ENCODE assay signal across 12 cellular contexts in the genomic region with DNA sequence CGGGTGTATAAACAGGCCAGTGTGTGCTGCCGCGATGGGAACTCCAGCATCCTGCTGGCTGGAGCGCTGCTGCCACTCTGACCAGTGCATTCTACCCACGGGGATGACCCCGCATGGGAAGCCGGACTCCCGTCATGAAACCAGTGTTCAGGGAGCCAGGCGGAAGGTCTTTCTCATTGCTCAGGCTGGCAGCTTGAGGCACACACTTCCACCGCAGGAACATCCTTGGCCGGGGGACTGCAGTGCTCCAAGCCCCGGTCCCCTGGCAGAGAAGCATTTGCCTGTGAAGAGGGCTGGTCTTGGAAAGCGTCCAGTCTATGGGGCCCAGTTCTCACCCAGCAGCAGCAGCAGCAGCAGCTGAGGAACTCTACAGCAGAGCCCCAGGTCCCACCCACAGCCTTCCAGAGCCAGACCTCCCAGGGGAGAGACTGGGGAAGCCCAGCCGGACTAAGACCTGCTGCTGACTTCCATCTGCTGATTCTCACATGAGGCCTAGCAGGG.
DNase-seq lines count a peak whose midpoint lies in the region; ATAC-seq, FAIRE-seq and TF ChIP-seq lines count a peak whose summit lies in the region.
"Had no signal": no experiment of that assay in that cellular context is flagged by ENCODE, and none has a peak within 500 bp of the region (broad histone marks: within the 10 kb centered on the region; RNA-seq: fewer than 3 reads in every experiment).

No MANE protein-coding gene starts in this region.

- peaks cover 54% of the 10 kb centered on the region for H3K4me1 Mint-ChIP-seq in neural progenitor cell
- H3K4me1 Mint-ChIP-seq: activated CD4-positive, alpha-beta T cell treated with anti-CD3 and anti-CD28 coated beads, Interleukin-2, amount 10 ng/mL, durations not matched to agents 24 days and 14 days had no signal

- peak; percentile 49 for DNase-seq in D721Med (ENCODE audit: insufficient read length, low spot score)
- DNase-seq in NCI-H2171 treated with DMSO at 0.1 percent for 48 hours (lab: John Stamatoyannopoulos, UW), result peak; percentile 83
- DNase-seq in esophagus squamous epithelium (lab: John Stamatoyannopoulos, UW), result no peak
- DNase-seq in neural progenitor cell (ENCODE audit: low spot score), result no peak
- DNase-seq in AG08396 (ENCODE audit: low spot score), result no peak
- no peak for DNase-seq in DMS114 treated with DMSO at 0.1 percent for 48 hours (lab: John Stamatoyannopoulos, UW; ENCODE audit: unreplicated experiment)
- DNase-seq: activated CD4-positive, alpha-beta T cell treated with anti-CD3 and anti-CD28 coated beads, Interleukin-2, amount 10 ng/mL, durations not matched to agents 24 days and 14 days; Caco-2; NCI-H510A treated with DMSO at 0.1 percent for 48 hours had no signal

- H3K9me3 Mint-ChIP-seq in neural progenitor cell, result peaks cover 13% of the 10 kb centered on the region

- H3K36me3 ChIP-seq in esophagus squamous epithelium, result no peaks in the 10 kb centered on the region
- H3K36me3 ChIP-seq in neural progenitor cell, result no peaks in the 10 kb centered on the region

- H2AFZ ChIP-seq in neural progenitor cell (replicated peaks), result no peak overlapping the region

- H3K27me3 ChIP-seq in esophagus squamous epithelium (no peaks in the 10 kb centered on the region), neural progenitor cell (no peaks in the 10 kb centered on the region)

- H3K4me3 ChIP-seq in esophagus squamous epithelium, result no peak overlapping the region
- H3K4me3 ChIP-seq in neural progenitor cell, result no peak overlapping the region

- no peak for TF ChIP-seq CTCF in D721Med (IDR thresholded peaks at IDR 0.05; ENCODE audit: insufficient read depth, missing control alignments)
- TF ChIP-seq CTCF in esophagus squamous epithelium (IDR thresholded peaks at IDR 0.05), result no peak
- TF ChIP-seq CTCF in neural progenitor cell (IDR thresholded peaks at IDR 0.05), result no peak

- ATAC-seq in HG03135 (IDR thresholded peaks at IDR 0.05; ENCODE audit: unreplicated experiment) (no peak), HG02973 (IDR thresholded peaks at IDR 0.05; ENCODE audit: unreplicated experiment) (no peak)

- H3K9me3 ChIP-seq in esophagus squamous epithelium (peaks cover 0 to 6% (median 0%) of the 10 kb centered on the region in 3 donors), neural progenitor cell (ENCODE audit: low read depth) (no peaks in the 10 kb centered on the region)

- no peak for FAIRE-seq in D721Med (lab: Jason Lieb, UNC)

- H3F3A ChIP-seq in neural progenitor cell (ENCODE audit: low read depth), result no peaks in the 10 kb centered on the region

- H3K27ac ChIP-seq in esophagus squamous epithelium, result peak overlapping the region in 3 of 4 donors; percentile 41 to 89 (median 86)
- no peak overlapping the region for H3K27ac ChIP-seq in neural progenitor cell

- peaks cover 3% of the 10 kb centered on the region for H3K36me3 Mint-ChIP-seq in neural progenitor cell

- intact Hi-C loops in esophagus squamous epithelium (cut with DNase I), result no loop called here

- peak overlapping the region; percentile 69 for H3K27ac Mint-ChIP-seq in neural progenitor cell
- H3K27ac Mint-ChIP-seq: activated CD4-positive, alpha-beta T cell treated with anti-CD3 and anti-CD28 coated beads, Interleukin-2, amount 10 ng/mL, durations not matched to agents 24 days and 14 days; stimulated activated naive CD8-positive, alpha-beta T cell treated with anti-CD3 and anti-CD28 coated beads, Interleukin-15, Interleukin-2, amounts not matched to agents 100 ng/mL and 50 ng/mL, for 24 hours had no signal

- H3K27me3 Mint-ChIP-seq in neural progenitor cell (ENCODE audit: insufficient read depth, low read depth), result peaks cover 10% of the 10 kb centered on the region
- H3K27me3 Mint-ChIP-seq: activated CD4-positive, alpha-beta T cell treated with anti-CD3 and anti-CD28 coated beads, Interleukin-2, amount 10 ng/mL, durations not matched to agents 24 days and 14 days; stimulated activated naive CD8-positive, alpha-beta T cell treated with anti-CD3 and anti-CD28 coated beads, Interleukin-15, Interleukin-2, amounts not matched to agents 100 ng/mL and 50 ng/mL, for 24 hours had no signal

- TF ChIP-seq POLR2A in esophagus squamous epithelium (IDR thresholded peaks at IDR 0.05), result no peak

- H3K4me3 Mint-ChIP-seq in neural progenitor cell, result no peak overlapping the region
- H3K4me3 Mint-ChIP-seq: activated CD4-positive, alpha-beta T cell treated with anti-CD3 and anti-CD28 coated beads, Interleukin-2, amount 10 ng/mL, durations not matched to agents 24 days and 14 days; stimulated activated naive CD8-positive, alpha-beta T cell treated with anti-CD3 and anti-CD28 coated beads, Interleukin-15, Interleukin-2, amounts not matched to agents 100 ng/mL and 50 ng/mL, for 24 hours had no signal

- H4K20me1 ChIP-seq in neural progenitor cell (ENCODE audit: low read depth), result no peaks in the 10 kb centered on the region

- H3K4me1 ChIP-seq in esophagus squamous epithelium (peaks cover 0 to 50% (median 17%) of the 10 kb centered on the region in 3 donors), neural progenitor cell (peaks cover 9% of the 10 kb centered on the region)
- H3K4me1 ChIP-seq: Caco-2 had no signal

- 64 to 65% methylated on average over 4 to 5 of the region's 14 CpGs for WGBS in esophagus squamous epithelium, 2 donors

- no peak overlapping the region for H3K4me2 ChIP-seq in neural progenitor cell

- no peak overlapping the region for H3K9ac ChIP-seq in neural progenitor cell

- no peaks in the 10 kb centered on the region for H3K79me2 ChIP-seq in neural progenitor cell (ENCODE audit: low read depth)

Comparison
In these comparisons a context has a peak if more than half of its experiments do, and no peak if none do; other contexts are left out.
1. DNase-seq: peak in D721Med (single experiment) and NCI-H2171 treated with DMSO at 0.1 percent for 48 hours (single experiment); none in esophagus squamous epithelium (single experiment), neural progenitor cell (single experiment), AG08396 (single experiment) and DMS114 treated with DMSO at 0.1 percent for 48 hours (single experiment).